18 cellular contexts compared by ENCODE assay signal in genomic region chr14:22866874-22867273, GRCh38. TPM values are rescaled to one million over a fixed set of nuclear protein-coding genes. Genes with fewer than 3 reads are reported as not detected.
"Had no signal": no experiment of that assay in that cellular context is flagged by ENCODE, and none has a peak within 500 bp of the region (broad histone marks: within the 10 kb centered on the region; RNA-seq: fewer than 3 reads in every experiment).

No MANE protein-coding gene starts in this region.

- H3K9me3 ChIP-seq: left ventricle myocardium inferior, lower lobe of right lung, neutrophil, psoas muscle had no signal

- H3K4me3 ChIP-seq: left ventricle myocardium inferior, lower lobe of right lung, psoas muscle had no signal

- DNase-seq: effector memory CD8-positive, alpha-beta T cell; foreskin keratinocyte; immature natural killer cell; left cardiac atrium; left ventricle myocardium inferior; mesenchymal stem cell; midbrain; naive B cell; nephron progenitor cell; psoas muscle; stimulated activated CD4-positive, alpha-beta T cell treated with anti-CD3 and anti-CD28 coated beads, Interleukin-2, amount 100 ng/mL, for 24 hours; stimulated activated CD4-positive, alpha-beta T cell treated with anti-CD3 and anti-CD28 coated beads, Interleukin-4, amount 100 ng/mL, for 4 hours; stimulated activated naive CD4-positive, alpha-beta T cell treated with Interleukin-2 at 50 U/mL for 16 hours; trophoblast cell had no signal

- H3K27ac Mint-ChIP-seq: dendritic cell treated with granulocyte-macrophage colony-stimulating factor and Interleukin-4, amounts not matched to agents 40 ng/mL and 50 ng/mL, for 4 days had no signal

- H3K27me3 ChIP-seq: foreskin keratinocyte, neutrophil had no signal

- H3K27ac ChIP-seq: foreskin keratinocyte, left ventricle myocardium inferior, lower lobe of right lung, neutrophil, psoas muscle had no signal

- H3K36me3 ChIP-seq: left ventricle myocardium inferior, lower lobe of right lung, neutrophil had no signal

- H3K4me3 Mint-ChIP-seq: dendritic cell treated with granulocyte-macrophage colony-stimulating factor and Interleukin-4, amounts not matched to agents 40 ng/mL and 50 ng/mL, for 4 days; effector memory CD8-positive, alpha-beta T cell; immature natural killer cell; nephron progenitor cell had no signal

- ATAC-seq: effector memory CD8-positive, alpha-beta T cell; foreskin keratinocyte; left cardiac atrium; lower lobe of right lung; psoas muscle; sciatic nerve had no signal

- H3K9me3 Mint-ChIP-seq: dendritic cell treated with granulocyte-macrophage colony-stimulating factor and Interleukin-4, amounts not matched to agents 40 ng/mL and 50 ng/mL, for 4 days; effector memory CD8-positive, alpha-beta T cell; immature natural killer cell; naive B cell had no signal

RNA-seq across cellular contexts. Expression of gene REM2, which starts 16.1 kb away (rescaled TPM):
- total RNA-seq: left ventricle myocardium inferior had no signal
